ENCODE assay signal across 1 cellular context in the genomic region with DNA sequence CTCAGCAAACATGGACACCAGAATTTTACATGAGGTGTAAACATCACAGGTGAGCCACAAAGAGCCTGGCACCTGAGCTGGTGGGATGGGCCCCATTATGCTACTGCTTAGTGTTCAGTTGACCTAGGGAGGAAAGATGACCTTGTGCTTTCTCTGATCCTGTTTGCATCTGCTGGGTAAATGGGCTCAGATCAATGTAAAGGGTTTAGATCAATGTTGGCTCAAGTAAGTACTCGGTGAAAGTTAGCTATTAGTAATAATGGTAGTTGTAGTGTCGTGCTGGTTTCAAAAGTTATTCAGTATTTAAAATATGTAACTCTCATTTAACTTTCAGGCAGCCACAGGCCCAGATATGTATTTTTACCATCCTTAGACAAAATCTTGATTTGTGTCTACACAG.
TF ChIP-seq lines count a peak whose summit lies in the region.

No MANE protein-coding gene starts in this region.

TF ChIP-seq in HepG2, 621 proteins besides CTCF, POLR2A, EP300 and RAD21 (continued from another document and continues in another):
- TF ChIP-seq, protein P1, sequence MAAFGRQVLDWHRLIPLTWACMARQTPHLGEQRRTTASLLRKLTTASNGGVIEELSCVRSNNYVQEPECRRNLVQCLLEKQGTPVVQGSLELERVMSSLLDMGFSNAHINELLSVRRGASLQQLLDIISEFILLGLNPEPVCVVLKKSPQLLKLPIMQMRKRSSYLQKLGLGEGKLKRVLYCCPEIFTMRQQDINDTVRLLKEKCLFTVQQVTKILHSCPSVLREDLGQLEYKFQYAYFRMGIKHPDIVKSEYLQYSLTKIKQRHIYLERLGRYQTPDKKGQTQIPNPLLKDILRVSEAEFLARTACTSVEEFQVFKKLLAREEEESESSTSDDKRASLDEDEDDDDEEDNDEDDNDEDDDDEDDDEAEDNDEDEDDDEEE (CRISPR knock-in tag; IDR thresholded peaks at IDR 0.05), result no peak
- TF ChIP-seq TBX2 (CRISPR knock-in tag; IDR thresholded peaks at IDR 0.05; ENCODE audit: borderline replicate concordance) (peak; percentile 96), FLYWCH1 (CRISPR knock-in tag; IDR thresholded peaks at IDR 0.05) (no peak), GATA4 (IDR thresholded peaks at IDR 0.05; ENCODE audit: borderline replicate concordance, low read depth) (0 out of 2 replicates have a peak, but pooled peaks have one; percentile 46), PCBP2 (optimal IDR thresholded peaks at IDR 0.05; ENCODE audit: low read depth, low read length, poor library complexity, severe bottlenecking) (no peak), ZNF230 (CRISPR knock-in tag; IDR thresholded peaks at IDR 0.05) (no peak), HES4 (CRISPR knock-in tag; IDR thresholded peaks at IDR 0.05; ENCODE audit: borderline replicate concordance) (no peak), CEBPB (IDR thresholded peaks at IDR 0.05; ENCODE audit: borderline replicate concordance, low read depth, low read length) (no peak), MTA3 (CRISPR knock-in tag; IDR thresholded peaks at IDR 0.05) (no peak), ATRX (CRISPR knock-in tag; IDR thresholded peaks at IDR 0.05; ENCODE audit: borderline replicate concordance) (no peak), TCF7 (IDR thresholded peaks at IDR 0.05; ENCODE audit: low read depth) (peak; percentile 86), IKZF1 (IDR thresholded peaks at IDR 0.05) (no peak), CAMTA2 (CRISPR knock-in tag; IDR thresholded peaks at IDR 0.05; ENCODE audit: borderline replicate concordance) (no peak), HDAC2 (CRISPR knock-in tag; IDR thresholded peaks at IDR 0.05) (peak; percentile 86), TBL1XR1 (IDR thresholded peaks at IDR 0.05; ENCODE audit: borderline replicate concordance, low read length, partially characterized antibody) (no peak)
- TF ChIP-seq, protein P2, sequence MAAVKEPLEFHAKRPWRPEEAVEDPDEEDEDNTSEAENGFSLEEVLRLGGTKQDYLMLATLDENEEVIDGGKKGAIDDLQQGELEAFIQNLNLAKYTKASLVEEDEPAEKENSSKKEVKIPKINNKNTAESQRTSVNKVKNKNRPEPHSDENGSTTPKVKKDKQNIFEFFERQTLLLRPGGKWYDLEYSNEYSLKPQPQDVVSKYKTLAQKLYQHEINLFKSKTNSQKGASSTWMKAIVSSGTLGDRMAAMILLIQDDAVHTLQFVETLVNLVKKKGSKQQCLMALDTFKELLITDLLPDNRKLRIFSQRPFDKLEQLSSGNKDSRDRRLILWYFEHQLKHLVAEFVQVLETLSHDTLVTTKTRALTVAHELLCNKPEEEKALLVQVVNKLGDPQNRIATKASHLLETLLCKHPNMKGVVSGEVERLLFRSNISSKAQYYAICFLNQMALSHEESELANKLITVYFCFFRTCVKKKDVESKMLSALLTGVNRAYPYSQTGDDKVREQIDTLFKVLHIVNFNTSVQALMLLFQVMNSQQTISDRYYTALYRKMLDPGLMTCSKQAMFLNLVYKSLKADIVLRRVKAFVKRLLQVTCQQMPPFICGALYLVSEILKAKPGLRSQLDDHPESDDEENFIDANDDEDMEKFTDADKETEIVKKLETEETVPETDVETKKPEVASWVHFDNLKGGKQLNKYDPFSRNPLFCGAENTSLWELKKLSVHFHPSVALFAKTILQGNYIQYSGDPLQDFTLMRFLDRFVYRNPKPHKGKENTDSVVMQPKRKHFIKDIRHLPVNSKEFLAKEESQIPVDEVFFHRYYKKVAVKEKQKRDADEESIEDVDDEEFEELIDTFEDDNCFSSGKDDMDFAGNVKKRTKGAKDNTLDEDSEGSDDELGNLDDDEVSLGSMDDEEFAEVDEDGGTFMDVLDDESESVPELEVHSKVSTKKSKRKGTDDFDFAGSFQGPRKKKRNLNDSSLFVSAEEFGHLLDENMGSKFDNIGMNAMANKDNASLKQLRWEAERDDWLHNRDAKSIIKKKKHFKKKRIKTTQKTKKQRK (IDR thresholded peaks at IDR 0.05; ENCODE audit: low read length), result no peak
- TF ChIP-seq, protein P3, sequence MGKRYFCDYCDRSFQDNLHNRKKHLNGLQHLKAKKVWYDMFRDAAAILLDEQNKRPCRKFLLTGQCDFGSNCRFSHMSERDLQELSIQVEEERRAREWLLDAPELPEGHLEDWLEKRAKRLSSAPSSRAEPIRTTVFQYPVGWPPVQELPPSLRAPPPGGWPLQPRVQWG (CRISPR knock-in tag; IDR thresholded peaks at IDR 0.05; ENCODE audit: borderline replicate concordance, low read depth), result no peak
- TF ChIP-seq, protein P4, sequence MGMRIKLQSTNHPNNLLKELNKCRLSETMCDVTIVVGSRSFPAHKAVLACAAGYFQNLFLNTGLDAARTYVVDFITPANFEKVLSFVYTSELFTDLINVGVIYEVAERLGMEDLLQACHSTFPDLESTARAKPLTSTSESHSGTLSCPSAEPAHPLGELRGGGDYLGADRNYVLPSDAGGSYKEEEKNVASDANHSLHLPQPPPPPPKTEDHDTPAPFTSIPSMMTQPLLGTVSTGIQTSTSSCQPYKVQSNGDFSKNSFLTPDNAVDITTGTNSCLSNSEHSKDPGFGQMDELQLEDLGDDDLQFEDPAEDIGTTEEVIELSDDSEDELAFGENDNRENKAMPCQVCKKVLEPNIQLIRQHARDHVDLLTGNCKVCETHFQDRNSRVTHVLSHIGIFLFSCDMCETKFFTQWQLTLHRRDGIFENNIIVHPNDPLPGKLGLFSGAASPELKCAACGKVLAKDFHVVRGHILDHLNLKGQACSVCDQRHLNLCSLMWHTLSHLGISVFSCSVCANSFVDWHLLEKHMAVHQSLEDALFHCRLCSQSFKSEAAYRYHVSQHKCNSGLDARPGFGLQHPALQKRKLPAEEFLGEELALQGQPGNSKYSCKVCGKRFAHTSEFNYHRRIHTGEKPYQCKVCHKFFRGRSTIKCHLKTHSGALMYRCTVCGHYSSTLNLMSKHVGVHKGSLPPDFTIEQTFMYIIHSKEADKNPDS (CRISPR knock-in tag; IDR thresholded peaks at IDR 0.05), result peak; percentile 34; the same call in 1 of the 2 replicates
- TF ChIP-seq, protein P5, sequence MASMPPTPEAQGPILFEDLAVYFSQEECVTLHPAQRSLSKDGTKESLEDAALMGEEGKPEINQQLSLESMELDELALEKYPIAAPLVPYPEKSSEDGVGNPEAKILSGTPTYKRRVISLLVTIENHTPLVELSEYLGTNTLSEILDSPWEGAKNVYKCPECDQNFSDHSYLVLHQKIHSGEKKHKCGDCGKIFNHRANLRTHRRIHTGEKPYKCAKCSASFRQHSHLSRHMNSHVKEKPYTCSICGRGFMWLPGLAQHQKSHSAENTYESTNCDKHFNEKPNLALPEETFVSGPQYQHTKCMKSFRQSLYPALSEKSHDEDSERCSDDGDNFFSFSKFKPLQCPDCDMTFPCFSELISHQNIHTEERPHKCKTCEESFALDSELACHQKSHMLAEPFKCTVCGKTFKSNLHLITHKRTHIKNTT (CRISPR knock-in tag; IDR thresholded peaks at IDR 0.05), result no peak
- TF ChIP-seq, protein P6, sequence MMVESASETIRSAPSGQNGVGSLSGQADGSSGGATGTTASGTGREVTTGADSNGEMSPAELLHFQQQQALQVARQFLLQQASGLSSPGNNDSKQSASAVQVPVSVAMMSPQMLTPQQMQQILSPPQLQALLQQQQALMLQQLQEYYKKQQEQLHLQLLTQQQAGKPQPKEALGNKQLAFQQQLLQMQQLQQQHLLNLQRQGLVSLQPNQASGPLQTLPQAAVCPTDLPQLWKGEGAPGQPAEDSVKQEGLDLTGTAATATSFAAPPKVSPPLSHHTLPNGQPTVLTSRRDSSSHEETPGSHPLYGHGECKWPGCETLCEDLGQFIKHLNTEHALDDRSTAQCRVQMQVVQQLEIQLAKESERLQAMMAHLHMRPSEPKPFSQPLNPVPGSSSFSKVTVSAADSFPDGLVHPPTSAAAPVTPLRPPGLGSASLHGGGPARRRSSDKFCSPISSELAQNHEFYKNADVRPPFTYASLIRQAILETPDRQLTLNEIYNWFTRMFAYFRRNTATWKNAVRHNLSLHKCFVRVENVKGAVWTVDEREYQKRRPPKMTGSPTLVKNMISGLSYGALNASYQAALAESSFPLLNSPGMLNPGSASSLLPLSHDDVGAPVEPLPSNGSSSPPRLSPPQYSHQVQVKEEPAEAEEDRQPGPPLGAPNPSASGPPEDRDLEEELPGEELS (CRISPR knock-in tag; IDR thresholded peaks at IDR 0.05), result peak; percentile 76
- TF ChIP-seq, protein P7, sequence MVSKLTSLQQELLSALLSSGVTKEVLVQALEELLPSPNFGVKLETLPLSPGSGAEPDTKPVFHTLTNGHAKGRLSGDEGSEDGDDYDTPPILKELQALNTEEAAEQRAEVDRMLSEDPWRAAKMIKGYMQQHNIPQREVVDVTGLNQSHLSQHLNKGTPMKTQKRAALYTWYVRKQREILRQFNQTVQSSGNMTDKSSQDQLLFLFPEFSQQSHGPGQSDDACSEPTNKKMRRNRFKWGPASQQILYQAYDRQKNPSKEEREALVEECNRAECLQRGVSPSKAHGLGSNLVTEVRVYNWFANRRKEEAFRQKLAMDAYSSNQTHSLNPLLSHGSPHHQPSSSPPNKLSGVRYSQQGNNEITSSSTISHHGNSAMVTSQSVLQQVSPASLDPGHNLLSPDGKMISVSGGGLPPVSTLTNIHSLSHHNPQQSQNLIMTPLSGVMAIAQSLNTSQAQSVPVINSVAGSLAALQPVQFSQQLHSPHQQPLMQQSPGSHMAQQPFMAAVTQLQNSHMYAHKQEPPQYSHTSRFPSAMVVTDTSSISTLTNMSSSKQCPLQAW (CRISPR knock-in tag; IDR thresholded peaks at IDR 0.05), result peak; percentile 69
- TF ChIP-seq, protein P8, sequence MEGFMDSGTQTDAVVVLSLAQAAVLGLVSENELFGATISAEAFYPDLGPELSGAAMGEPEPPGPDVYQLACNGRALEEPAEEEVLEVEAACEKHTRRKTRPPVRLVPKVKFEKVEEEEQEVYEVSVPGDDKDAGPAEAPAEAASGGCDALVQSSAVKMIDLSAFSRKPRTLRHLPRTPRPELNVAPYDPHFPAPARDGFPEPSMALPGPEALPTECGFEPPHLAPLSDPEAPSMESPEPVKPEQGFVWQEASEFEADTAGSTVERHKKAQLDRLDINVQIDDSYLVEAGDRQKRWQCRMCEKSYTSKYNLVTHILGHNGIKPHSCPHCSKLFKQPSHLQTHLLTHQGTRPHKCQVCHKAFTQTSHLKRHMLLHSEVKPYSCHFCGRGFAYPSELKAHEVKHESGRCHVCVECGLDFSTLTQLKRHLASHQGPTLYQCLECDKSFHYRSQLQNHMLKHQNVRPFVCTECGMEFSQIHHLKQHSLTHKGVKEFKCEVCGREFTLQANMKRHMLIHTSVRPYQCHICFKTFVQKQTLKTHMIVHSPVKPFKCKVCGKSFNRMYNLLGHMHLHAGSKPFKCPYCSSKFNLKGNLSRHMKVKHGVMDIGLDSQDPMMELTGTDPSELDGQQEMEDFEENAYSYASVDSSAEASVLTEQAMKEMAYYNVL (CRISPR knock-in tag; IDR thresholded peaks at IDR 0.05; ENCODE audit: borderline replicate concordance), result no peak
- TF ChIP-seq, protein P9, sequence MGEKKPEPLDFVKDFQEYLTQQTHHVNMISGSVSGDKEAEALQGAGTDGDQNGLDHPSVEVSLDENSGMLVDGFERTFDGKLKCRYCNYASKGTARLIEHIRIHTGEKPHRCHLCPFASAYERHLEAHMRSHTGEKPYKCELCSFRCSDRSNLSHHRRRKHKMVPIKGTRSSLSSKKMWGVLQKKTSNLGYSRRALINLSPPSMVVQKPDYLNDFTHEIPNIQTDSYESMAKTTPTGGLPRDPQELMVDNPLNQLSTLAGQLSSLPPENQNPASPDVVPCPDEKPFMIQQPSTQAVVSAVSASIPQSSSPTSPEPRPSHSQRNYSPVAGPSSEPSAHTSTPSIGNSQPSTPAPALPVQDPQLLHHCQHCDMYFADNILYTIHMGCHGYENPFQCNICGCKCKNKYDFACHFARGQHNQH (CRISPR knock-in tag; IDR thresholded peaks at IDR 0.05), result 0 out of 2 replicates have a peak, but pooled peaks have one; percentile 44
- TF ChIP-seq, protein P10, sequence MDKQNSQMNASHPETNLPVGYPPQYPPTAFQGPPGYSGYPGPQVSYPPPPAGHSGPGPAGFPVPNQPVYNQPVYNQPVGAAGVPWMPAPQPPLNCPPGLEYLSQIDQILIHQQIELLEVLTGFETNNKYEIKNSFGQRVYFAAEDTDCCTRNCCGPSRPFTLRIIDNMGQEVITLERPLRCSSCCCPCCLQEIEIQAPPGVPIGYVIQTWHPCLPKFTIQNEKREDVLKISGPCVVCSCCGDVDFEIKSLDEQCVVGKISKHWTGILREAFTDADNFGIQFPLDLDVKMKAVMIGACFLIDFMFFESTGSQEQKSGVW (CRISPR knock-in tag; IDR thresholded peaks at IDR 0.05; ENCODE audit: borderline replicate concordance), result no peak
- TF ChIP-seq, protein P11, sequence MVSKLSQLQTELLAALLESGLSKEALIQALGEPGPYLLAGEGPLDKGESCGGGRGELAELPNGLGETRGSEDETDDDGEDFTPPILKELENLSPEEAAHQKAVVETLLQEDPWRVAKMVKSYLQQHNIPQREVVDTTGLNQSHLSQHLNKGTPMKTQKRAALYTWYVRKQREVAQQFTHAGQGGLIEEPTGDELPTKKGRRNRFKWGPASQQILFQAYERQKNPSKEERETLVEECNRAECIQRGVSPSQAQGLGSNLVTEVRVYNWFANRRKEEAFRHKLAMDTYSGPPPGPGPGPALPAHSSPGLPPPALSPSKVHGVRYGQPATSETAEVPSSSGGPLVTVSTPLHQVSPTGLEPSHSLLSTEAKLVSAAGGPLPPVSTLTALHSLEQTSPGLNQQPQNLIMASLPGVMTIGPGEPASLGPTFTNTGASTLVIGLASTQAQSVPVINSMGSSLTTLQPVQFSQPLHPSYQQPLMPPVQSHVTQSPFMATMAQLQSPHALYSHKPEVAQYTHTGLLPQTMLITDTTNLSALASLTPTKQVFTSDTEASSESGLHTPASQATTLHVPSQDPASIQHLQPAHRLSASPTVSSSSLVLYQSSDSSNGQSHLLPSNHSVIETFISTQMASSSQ (IDR thresholded peaks at IDR 0.05; ENCODE audit: low read depth), result peak; percentile 45; the same call in 1 of the 2 replicates
- TF ChIP-seq, protein P11 (CRISPR knock-in tag; IDR thresholded peaks at IDR 0.05; ENCODE audit: borderline replicate concordance), result no peak
